ENCODE assay signal across 1 cellular context in the genomic region with DNA sequence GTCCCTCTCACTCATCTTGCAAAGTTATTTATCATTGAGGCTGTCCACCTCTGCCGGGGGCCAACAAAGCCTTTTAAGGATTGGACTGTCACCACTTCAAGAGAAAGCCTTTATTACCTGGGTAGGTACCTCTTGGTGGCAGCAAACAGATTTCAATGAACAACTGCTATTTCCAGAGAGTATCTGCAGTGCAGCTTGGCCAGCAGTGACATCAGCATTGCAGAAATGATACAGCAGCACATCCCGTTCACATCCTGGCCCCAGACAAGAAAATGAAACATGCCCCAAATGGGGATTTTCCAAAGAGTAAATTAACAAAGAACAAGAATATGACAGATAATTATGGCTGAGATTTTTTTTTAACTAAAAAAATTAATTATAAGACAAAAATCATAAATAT.
TF ChIP-seq lines count a peak whose summit lies in the region.

No MANE protein-coding gene starts in this region.

TF ChIP-seq in K562, 482 proteins besides CTCF, POLR2A, EP300 and RAD21:
- TF ChIP-seq FOXP1 (CRISPR knock-in tag; IDR thresholded peaks at IDR 0.05) (no peak), NUFIP1 (IDR thresholded peaks at IDR 0.05; ENCODE audit: partially characterized antibody) (no peak), ETV6 (IDR thresholded peaks at IDR 0.05; ENCODE audit: borderline replicate concordance in 1 of 2, low read depth in 2 of 2, low read length in 1 of 2) (no peak), ETV6 (CRISPR knock-in tag; IDR thresholded peaks at IDR 0.05; ENCODE audit: borderline replicate concordance) (no peak), FOXA1 (IDR thresholded peaks at IDR 0.05; ENCODE audit: borderline replicate concordance) (no peak), SRSF1 (IDR thresholded peaks at IDR 0.05; ENCODE audit: low read depth, low read length) (no peak), ZNF274 (IDR thresholded peaks at IDR 0.05; ENCODE audit: borderline replicate concordance, low read depth, low read length) (no peak), HDAC1 (IDR thresholded peaks at IDR 0.05) (no peak), ZZZ3 (IDR thresholded peaks at IDR 0.05) (no peak), SMARCA5 (IDR thresholded peaks at IDR 0.05) (no peak), ZNF12 (CRISPR knock-in tag; IDR thresholded peaks at IDR 0.05) (no peak), NFE2L1 (tag; IDR thresholded peaks at IDR 0.05; ENCODE audit: borderline replicate concordance, low read depth) (no peak)
- TF ChIP-seq, protein P1, sequence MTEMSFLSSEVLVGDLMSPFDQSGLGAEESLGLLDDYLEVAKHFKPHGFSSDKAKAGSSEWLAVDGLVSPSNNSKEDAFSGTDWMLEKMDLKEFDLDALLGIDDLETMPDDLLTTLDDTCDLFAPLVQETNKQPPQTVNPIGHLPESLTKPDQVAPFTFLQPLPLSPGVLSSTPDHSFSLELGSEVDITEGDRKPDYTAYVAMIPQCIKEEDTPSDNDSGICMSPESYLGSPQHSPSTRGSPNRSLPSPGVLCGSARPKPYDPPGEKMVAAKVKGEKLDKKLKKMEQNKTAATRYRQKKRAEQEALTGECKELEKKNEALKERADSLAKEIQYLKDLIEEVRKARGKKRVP (CRISPR knock-in tag; IDR thresholded peaks at IDR 0.05) = no peak
